In the genomic region with DNA sequence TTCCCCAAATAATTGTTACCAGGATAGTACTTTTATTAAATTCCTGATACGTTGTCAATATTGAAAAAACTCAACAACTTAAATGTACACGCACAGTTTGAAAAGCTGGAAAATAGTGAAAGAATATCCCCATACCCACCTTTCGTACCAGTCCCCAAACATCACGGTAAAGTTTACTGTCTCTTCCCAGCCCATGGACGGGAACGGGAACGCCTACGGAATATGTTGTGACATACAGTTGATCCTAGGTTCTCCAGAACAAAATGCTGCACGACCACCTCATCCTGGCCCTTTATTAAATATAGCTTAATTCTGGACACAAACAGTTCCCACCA, we compare ENCODE assay signal across 8 cellular contexts. TPM values are rescaled to one million over a fixed set of nuclear protein-coding genes. Genes with fewer than 3 reads are reported as not detected.
DNase-seq lines count a peak whose midpoint lies in the region; FAIRE-seq and TF ChIP-seq lines count a peak whose summit lies in the region.

No MANE protein-coding gene starts in this region.

- TF ChIP-seq CTCF in cardiac fibroblast (IDR thresholded peaks at IDR 0.05; ENCODE audit: low read depth, low read length): no peak

- H3K4me2 ChIP-seq in BLaER1: peak overlapping the region; percentile 78

- peak overlapping the region; percentile 82 for H3K4me3 ChIP-seq in BLaER1
- peak overlapping the region; percentile 80 for H3K4me3 ChIP-seq in cardiac fibroblast (replicated peaks in 1 of 2; ENCODE audit: low read depth in 2 of 2, low read length in 2 of 2)
- H3K4me3 ChIP-seq in mesodermal cell (ENCODE audit: extremely low read depth, insufficient read depth, low read length, poor library complexity, severe bottlenecking): peak overlapping the region; percentile 68

- H4K20me1 ChIP-seq in BLaER1: peaks cover 12% of the 10 kb centered on the region

- H3K27me3 ChIP-seq in BLaER1: peaks cover 35% of the 10 kb centered on the region

- H3K27ac ChIP-seq in BLaER1 (peak overlapping the region; percentile 83; the same call in 1 of the 2 replicates), mesodermal cell (ENCODE audit: low read depth, low read length, severe bottlenecking) (peak overlapping the region; percentile 85)

- peaks cover 10% of the 10 kb centered on the region for H3K36me3 ChIP-seq in BLaER1
- H3K36me3 ChIP-seq in mesodermal cell (ENCODE audit: control insufficient read depth, insufficient read depth, low read length): peaks cover 7% of the 10 kb centered on the region

- peaks cover 17% of the 10 kb centered on the region for H3K4me1 ChIP-seq in BLaER1
- H3K4me1 ChIP-seq in mesodermal cell (ENCODE audit: control insufficient read depth, insufficient read depth, low read length, poor library complexity, severe bottlenecking): no peaks in the 10 kb centered on the region

- peak overlapping the region; percentile 83 for H3K9ac ChIP-seq in BLaER1

- H3K9me3 ChIP-seq in BLaER1: no peaks in the 10 kb centered on the region
- H3K9me3 ChIP-seq in mesodermal cell (ENCODE audit: control insufficient read depth, low read length): no peaks in the 10 kb centered on the region

- DNase-seq in HuH-7.5 (ENCODE audit: low spot score) (peak; percentile 35), cardiac fibroblast (ENCODE audit: low read depth in 2 of 2) (no peak), NCI-H2196 (lab: John Stamatoyannopoulos, UW; ENCODE audit: unreplicated experiment) (no peak), frontal cortex (ENCODE audit: low spot score in 2 of 2) (no peak), NCI-H2081 treated with DMSO at 0.1 percent for 48 hours (lab: John Stamatoyannopoulos, UW) (no peak), NCI-H69 (lab: John Stamatoyannopoulos, UW) (no peak)

- WGBS in mesodermal cell (ENCODE audit: insufficient coverage in 2 of 2), 2 experiments: 4 to 7% methylated on average over 5 of the region's 9 CpGs

- FAIRE-seq in frontal cortex (lab: Jason Lieb, UNC): no peak

RNA-seq across cellular contexts. Expression of gene BCAP29, which starts 0.5 kb away (rescaled TPM):
- 44.4 TPM for polyA plus RNA-seq in mesodermal cell (2013, experiment 1 of 2)
- polyA plus RNA-seq in mesodermal cell (2013, experiment 2 of 2): 54.9 TPM
- 40.8 TPM for total RNA-seq in frontal cortex

RNA-seq across cellular contexts. Expression of gene DUS4L, which starts 15.7 kb away (rescaled TPM):
- 11.8 TPM for polyA plus RNA-seq in mesodermal cell (2013, experiment 1 of 2)
- polyA plus RNA-seq in mesodermal cell (2013, experiment 2 of 2): 12.2 TPM
- 15.5 TPM for total RNA-seq in frontal cortex

RNA-seq across cellular contexts. Expression of gene COG5, which starts 15.8 kb away (rescaled TPM):
- polyA plus RNA-seq in mesodermal cell (2013, experiment 1 of 2): 31.0 TPM
- polyA plus RNA-seq in mesodermal cell (2013, experiment 2 of 2): 32.2 TPM
- 29.8 TPM for total RNA-seq in frontal cortex
